1 cellular context compared by ENCODE assay signal in genomic region chr11:1281974-1282365, GRCh38.
TF ChIP-seq lines count a peak whose summit lies in the region.

No MANE protein-coding gene starts in this region.

TF ChIP-seq in WTC11, 78 proteins besides CTCF, POLR2A, EP300 and RAD21 (continued from another document):
- TF ChIP-seq, protein P1, sequence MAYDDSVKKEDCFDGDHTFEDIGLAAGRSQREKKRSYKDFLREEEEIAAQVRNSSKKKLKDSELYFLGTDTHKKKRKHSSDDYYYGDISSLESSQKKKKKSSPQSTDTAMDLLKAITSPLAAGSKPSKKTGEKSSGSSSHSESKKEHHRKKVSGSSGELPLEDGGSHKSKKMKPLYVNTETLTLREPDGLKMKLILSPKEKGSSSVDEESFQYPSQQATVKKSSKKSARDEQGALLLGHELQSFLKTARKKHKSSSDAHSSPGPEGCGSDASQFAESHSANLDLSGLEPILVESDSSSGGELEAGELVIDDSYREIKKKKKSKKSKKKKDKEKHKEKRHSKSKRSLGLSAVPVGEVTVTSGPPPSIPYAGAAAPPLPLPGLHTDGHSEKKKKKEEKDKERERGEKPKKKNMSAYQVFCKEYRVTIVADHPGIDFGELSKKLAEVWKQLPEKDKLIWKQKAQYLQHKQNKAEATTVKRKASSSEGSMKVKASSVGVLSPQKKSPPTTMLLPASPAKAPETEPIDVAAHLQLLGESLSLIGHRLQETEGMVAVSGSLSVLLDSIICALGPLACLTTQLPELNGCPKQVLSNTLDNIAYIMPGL (CRISPR knock-in tag; IDR thresholded peaks at IDR 0.05), result no peak
- TF ChIP-seq GTF2I (CRISPR knock-in tag; conservative IDR thresholded peaks at IDR 0.05) (no peak), ATF1 (CRISPR knock-in tag; IDR thresholded peaks at IDR 0.05) (no peak), EMX1 (CRISPR knock-in tag; IDR thresholded peaks at IDR 0.05) (no peak), USF2 (CRISPR knock-in tag; IDR thresholded peaks at IDR 0.05) (no peak), IRF2 (CRISPR knock-in tag; IDR thresholded peaks at IDR 0.05; ENCODE audit: borderline replicate concordance, low read depth) (no peak), ZNF416 (CRISPR knock-in tag; IDR thresholded peaks at IDR 0.05) (no peak), HMGA2 (CRISPR knock-in tag; IDR thresholded peaks at IDR 0.05) (no peak), GRHL2 (CRISPR knock-in tag; IDR thresholded peaks at IDR 0.05; ENCODE audit: insufficient replicate concordance, severe bottlenecking) (no peak), ZBTB21 (CRISPR knock-in tag; IDR thresholded peaks at IDR 0.05; ENCODE audit: borderline replicate concordance) (no peak), CBFB (CRISPR knock-in tag; IDR thresholded peaks at IDR 0.05; ENCODE audit: low read depth) (no peak), ZNF423 (CRISPR knock-in tag; IDR thresholded peaks at IDR 0.05) (no peak)
- TF ChIP-seq, protein P2, sequence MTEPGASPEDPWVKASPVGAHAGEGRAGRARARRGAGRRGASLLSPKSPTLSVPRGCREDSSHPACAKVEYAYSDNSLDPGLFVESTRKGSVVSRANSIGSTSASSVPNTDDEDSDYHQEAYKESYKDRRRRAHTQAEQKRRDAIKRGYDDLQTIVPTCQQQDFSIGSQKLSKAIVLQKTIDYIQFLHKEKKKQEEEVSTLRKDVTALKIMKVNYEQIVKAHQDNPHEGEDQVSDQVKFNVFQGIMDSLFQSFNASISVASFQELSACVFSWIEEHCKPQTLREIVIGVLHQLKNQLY (CRISPR knock-in tag; IDR thresholded peaks at IDR 0.05), result no peak
TF ChIP-seq in WTC11: peak in this region for 0.
